10 cellular contexts compared by ENCODE assay signal in the genomic region with DNA sequence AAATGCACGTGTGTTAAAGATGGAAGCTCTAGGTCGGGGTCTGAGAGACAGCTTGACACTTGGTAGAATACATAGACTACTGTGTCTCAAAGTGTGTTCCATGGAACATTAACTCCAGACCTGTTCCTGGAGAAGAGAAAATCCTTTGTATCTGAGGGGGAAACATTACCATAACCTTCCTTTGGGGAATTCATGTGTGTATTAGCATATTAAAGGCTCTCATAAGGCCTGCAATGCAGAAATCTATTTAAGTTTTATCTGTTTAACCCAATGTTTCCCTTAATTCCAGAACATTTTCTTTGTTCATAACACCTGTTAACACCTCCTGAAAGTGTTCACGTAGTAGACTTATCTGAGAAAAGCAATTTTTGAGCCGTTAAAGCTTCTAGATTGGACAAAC.
DNase-seq lines count a peak whose midpoint lies in the region; ATAC-seq and TF ChIP-seq lines count a peak whose summit lies in the region.
"Had no signal": no experiment of that assay in that cellular context is flagged by ENCODE, and none has a peak within 500 bp of the region (broad histone marks: within the 10 kb centered on the region; RNA-seq: fewer than 3 reads in every experiment).

No MANE protein-coding gene starts in this region.

- no peak for DNase-seq in CD4-positive, alpha-beta T cell
- no peak for DNase-seq in T-cell
- peak in 1 of 2 donors; percentile 3 for DNase-seq in gastrocnemius medialis
- no peak for DNase-seq in activated CD4-positive, alpha-beta T cell treated with anti-CD3 and anti-CD28 coated beads, Interleukin-2, amount 50 U/mL, for 4 hours
- DNase-seq in GM23248: no peak
- no peak for DNase-seq in activated T-helper 2 cell treated with anti-CD3 and anti-CD28 coated beads, Interferon-gamma antibody, Interleukin-2, Interleukin-4, amounts not matched to agents 10 μg/mL and 5 μg/mL and 100 μg/mL, durations not matched to agents 14 hours and 24 hours and 36 hours (ENCODE audit: low spot score)
- DNase-seq: NCI-H1092 had no signal

- in situ Hi-C loops in gastrocnemius medialis (cut with MboI; ENCODE audit: low sequenced_read_pairs in 4 of 4) (loop anchor here in 2 of 4 donors (10.0 kb wide), 1 partner anchor 159 kb away; a partner anchor contains a TSS), GM23248 (cut with MboI) (loop anchor here (10.0 kb wide), 1 partner anchor 159 kb away; a partner anchor contains a TSS)

- no peak overlapping the region for H3K9ac ChIP-seq in GM23248

- H3K79me2 ChIP-seq in GM23248 (ENCODE audit: insufficient read depth): no peaks in the 10 kb centered on the region

- no peak for ATAC-seq in CD4-positive, alpha-beta T cell (ENCODE audit: poor library complexity)
- ATAC-seq in T-cell (replicated peaks in 1 of 4) (no peak), gastroesophageal sphincter (no peak), gastrocnemius medialis (no peak), HG03521 (IDR thresholded peaks at IDR 0.05; ENCODE audit: unreplicated experiment) (no peak)

- intact Hi-C loops in CD4-positive, alpha-beta T cell (cut with DNase I, micrococcal nuclease): loop anchor here in 1 of 2 experiments (2.0 kb wide), 1 partner anchor 25 kb away; no protein-coding TSS in a partner anchor
- intact Hi-C loops in gastrocnemius medialis (cut with DNase I; ENCODE audit: low total_unique reads): loop anchor here (2.0 to 10.0 kb wide), 2 partner anchors 29 to 1549 kb away; a partner anchor contains a TSS
- intact Hi-C loops in activated T-helper 2 cell treated with anti-CD3 and anti-CD28 coated beads, Interferon-gamma antibody, Interleukin-2, Interleukin-4, amounts not matched to agents 10 μg/mL and 5 μg/mL and 100 μg/mL, durations not matched to agents 14 hours and 24 hours and 36 hours (cut with micrococcal nuclease): loop anchor here (2.0 kb wide), 1 partner anchor 25 kb away; no protein-coding TSS in a partner anchor

- H3K36me3 Mint-ChIP-seq in CD4-positive, alpha-beta T cell (ENCODE audit: low read depth): no peaks in the 10 kb centered on the region
- no peaks in the 10 kb centered on the region for H3K36me3 Mint-ChIP-seq in T-cell
- peaks cover 3% of the 10 kb centered on the region for H3K36me3 Mint-ChIP-seq in activated T-helper 2 cell treated with anti-CD3 and anti-CD28 coated beads, Interferon-gamma antibody, Interleukin-2, Interleukin-4, amounts not matched to agents 10 μg/mL and 5 μg/mL and 100 μg/mL, durations not matched to agents 14 hours and 24 hours and 36 hours (ENCODE audit: low read depth)

- H3K27me3 ChIP-seq in CD4-positive, alpha-beta T cell (ENCODE audit: control insufficient read depth, insufficient read depth, low read length): no peaks in the 10 kb centered on the region
- H3K27me3 ChIP-seq in gastroesophageal sphincter: no peaks in the 10 kb centered on the region
- no peaks in the 10 kb centered on the region for H3K27me3 ChIP-seq in gastrocnemius medialis
- no peaks in the 10 kb centered on the region for H3K27me3 ChIP-seq in GM23248 (replicated peaks; ENCODE audit: insufficient read depth)

- H3F3A ChIP-seq in GM23248 (ENCODE audit: insufficient read depth): no peaks in the 10 kb centered on the region

- no peak overlapping the region for H2AFZ ChIP-seq in GM23248

- no peak for TF ChIP-seq EP300 in gastroesophageal sphincter (IDR thresholded peaks at IDR 0.05)

- peak overlapping the region; percentile 74 for H3K27ac Mint-ChIP-seq in CD4-positive, alpha-beta T cell
- H3K27ac Mint-ChIP-seq in T-cell: peak overlapping the region; percentile 89
- no peak overlapping the region for H3K27ac Mint-ChIP-seq in activated T-helper 2 cell treated with anti-CD3 and anti-CD28 coated beads, Interferon-gamma antibody, Interleukin-2, Interleukin-4, amounts not matched to agents 10 μg/mL and 5 μg/mL and 100 μg/mL, durations not matched to agents 14 hours and 24 hours and 36 hours

- no peaks in the 10 kb centered on the region for H3K36me3 ChIP-seq in gastroesophageal sphincter
- H3K36me3 ChIP-seq in gastrocnemius medialis: no peaks in the 10 kb centered on the region
- no peaks in the 10 kb centered on the region for H3K36me3 ChIP-seq in GM23248 (ENCODE audit: low read depth)

- H3K4me1 ChIP-seq in gastroesophageal sphincter: peaks cover 6 to 64% (median 15%) of the 10 kb centered on the region in 3 donors
- H3K4me1 ChIP-seq in gastrocnemius medialis: peaks cover 28 to 42% of the 10 kb centered on the region in 2 donors
- H3K4me1 ChIP-seq in GM23248 (ENCODE audit: insufficient read depth): 0 out of 2 replicates have a peak, but pooled peaks cover 8% of the 10 kb centered on the region

- H3K27me3 Mint-ChIP-seq in CD4-positive, alpha-beta T cell: no peaks in the 10 kb centered on the region
- H3K27me3 Mint-ChIP-seq in T-cell: peaks cover 2 to 6% of the 10 kb centered on the region in 2 donors
- H3K27me3 Mint-ChIP-seq in activated T-helper 2 cell treated with anti-CD3 and anti-CD28 coated beads, Interferon-gamma antibody, Interleukin-2, Interleukin-4, amounts not matched to agents 10 μg/mL and 5 μg/mL and 100 μg/mL, durations not matched to agents 14 hours and 24 hours and 36 hours (ENCODE audit: low read depth): no peaks in the 10 kb centered on the region

- no peak overlapping the region for H3K4me3 Mint-ChIP-seq in CD4-positive, alpha-beta T cell
- H3K4me3 Mint-ChIP-seq in T-cell: peak overlapping the region in 1 of 3 donors; percentile 73
- no peak overlapping the region for H3K4me3 Mint-ChIP-seq in activated T-helper 2 cell treated with anti-CD3 and anti-CD28 coated beads, Interferon-gamma antibody, Interleukin-2, Interleukin-4, amounts not matched to agents 10 μg/mL and 5 μg/mL and 100 μg/mL, durations not matched to agents 14 hours and 24 hours and 36 hours (ENCODE audit: low read depth)
- H3K4me3 Mint-ChIP-seq: neural crest cell had no signal

- no peaks in the 10 kb centered on the region for H4K20me1 ChIP-seq in GM23248 (ENCODE audit: insufficient read depth)

- H3K4me3 ChIP-seq in gastroesophageal sphincter (no peak overlapping the region), gastrocnemius medialis (no peak overlapping the region), GM23248 (no peak overlapping the region)

- WGBS in gastroesophageal sphincter (ENCODE audit: low coverage in 1 of 2), 2 donors: 95 to 100% methylated on average over 1 to 2 of the region's 4 CpGs
- WGBS in GM23248 (ENCODE audit: low coverage in 1 of 2, low lambda C conversion rate in 2 of 2, missing lambda C conversion rate in 2 of 2), 2 experiments: 85 to 91% methylated on average over 4 of the region's 4 CpGs

- POLR2A ChIA-PET in CD4-positive, alpha-beta T cell (lab: Charles Lee): interaction anchor here (0.7 to 2.8 kb wide), 18 partner anchors 9 to 275 kb away, joined by 3 to 59 read pairs (median 6); a partner anchor contains a TSS
- POLR2A ChIA-PET in T-cell (lab: Charles Lee): interaction anchor here (0.5 to 2.3 kb wide), 13 partner anchors 15 to 208 kb away, joined by 3 to 16 read pairs (median 5); a partner anchor contains a TSS

- no peaks in the 10 kb centered on the region for H3K9me3 ChIP-seq in CD4-positive, alpha-beta T cell (ENCODE audit: control insufficient read depth, low read length)
- H3K9me3 ChIP-seq in gastroesophageal sphincter (no peaks in the 10 kb centered on the region), gastrocnemius medialis (no peaks in the 10 kb centered on the region), GM23248 (ENCODE audit: low read depth) (no peaks in the 10 kb centered on the region)

- TF ChIP-seq POLR2A in gastroesophageal sphincter (IDR thresholded peaks at IDR 0.05): no peak
- no peak for TF ChIP-seq POLR2A in gastrocnemius medialis (IDR thresholded peaks at IDR 0.05)

- H3K9me3 Mint-ChIP-seq in CD4-positive, alpha-beta T cell: no peaks in the 10 kb centered on the region
- no peaks in the 10 kb centered on the region for H3K9me3 Mint-ChIP-seq in T-cell
- no peaks in the 10 kb centered on the region for H3K9me3 Mint-ChIP-seq in activated T-helper 2 cell treated with anti-CD3 and anti-CD28 coated beads, Interferon-gamma antibody, Interleukin-2, Interleukin-4, amounts not matched to agents 10 μg/mL and 5 μg/mL and 100 μg/mL, durations not matched to agents 14 hours and 24 hours and 36 hours
- H3K9me3 Mint-ChIP-seq: neural crest cell had no signal

- no peaks in the 10 kb centered on the region for H3K9me2 ChIP-seq in GM23248 (ENCODE audit: insufficient read depth)

- CTCF ChIA-PET in CD4-positive, alpha-beta T cell (lab: Charles Lee): interaction anchor here (0.7 to 4.3 kb wide), 22 partner anchors 8 to 225 kb away, joined by 3 to 60 read pairs (median 8); a partner anchor contains a TSS
- CTCF ChIA-PET in T-cell (lab: Charles Lee): interaction anchor here (0.6 to 3.7 kb wide), 25 partner anchors 10 to 188 kb away, joined by 3 to 62 read pairs (median 5); a partner anchor contains a TSS

- no peak overlapping the region for H3K4me2 ChIP-seq in GM23248 (ENCODE audit: unreplicated experiment)

- H3K27ac ChIP-seq in CD4-positive, alpha-beta T cell (ENCODE audit: low read depth, low read length): no peak overlapping the region
- peak overlapping the region; percentile 90 to 94 (median 90) for H3K27ac ChIP-seq in gastroesophageal sphincter
- H3K27ac ChIP-seq in gastrocnemius medialis: peak overlapping the region; percentile 89 to 97 (median 92)
- H3K27ac ChIP-seq in GM23248: no peak overlapping the region

- TF ChIP-seq CTCF in CD4-positive, alpha-beta T cell (IDR thresholded peaks at IDR 0.05): no peak
- TF ChIP-seq CTCF in gastroesophageal sphincter (IDR thresholded peaks at IDR 0.05) (no peak), gastrocnemius medialis (IDR thresholded peaks at IDR 0.05 in 4 of 5, conservative IDR thresholded peaks at IDR 0.05 in 1 of 5) (no peak)

- H3K4me1 Mint-ChIP-seq in CD4-positive, alpha-beta T cell (ENCODE audit: low read depth): peaks cover 15% of the 10 kb centered on the region
- H3K4me1 Mint-ChIP-seq in T-cell: peaks cover 17 to 20% (median 17%) of the 10 kb centered on the region in 3 donors
- peaks cover 16% of the 10 kb centered on the region for H3K4me1 Mint-ChIP-seq in activated T-helper 2 cell treated with anti-CD3 and anti-CD28 coated beads, Interferon-gamma antibody, Interleukin-2, Interleukin-4, amounts not matched to agents 10 μg/mL and 5 μg/mL and 100 μg/mL, durations not matched to agents 14 hours and 24 hours and 36 hours (ENCODE audit: low read depth)

Comparison
In these comparisons a context has a peak if more than half of its experiments do, and no peak if none do; other contexts are left out.
1. H3K27ac ChIP-seq: peak in gastroesophageal sphincter (4 of 4) and gastrocnemius medialis (4 of 4); none in CD4-positive, alpha-beta T cell (single experiment) and GM23248 (single experiment).